Comparison of ENCODE assay signal across 15 cellular contexts in genomic region chr5:106454050-106454449, GRCh38.
DNase-seq lines count a peak whose midpoint lies in the region; ATAC-seq and TF ChIP-seq lines count a peak whose summit lies in the region.
"Had no signal": no experiment of that assay in that cellular context is flagged by ENCODE, and none has a peak within 500 bp of the region (broad histone marks: within the 10 kb centered on the region; RNA-seq: fewer than 3 reads in every experiment).

No MANE protein-coding gene starts in this region.

- ATAC-seq in foreskin keratinocyte (no peak), HG03378 (IDR thresholded peaks at IDR 0.05; ENCODE audit: unreplicated experiment) (no peak), GM18909 (IDR thresholded peaks at IDR 0.05; ENCODE audit: poor library complexity, unreplicated experiment) (no peak)
- ATAC-seq: CD8-positive, alpha-beta T cell had no signal

- no peaks in the 10 kb centered on the region for H3K4me1 Mint-ChIP-seq in progenitor cell of endocrine pancreas (ENCODE audit: low read depth)
- H3K4me1 Mint-ChIP-seq: CD14-positive monocyte had no signal

- no peaks in the 10 kb centered on the region for H3K9me3 Mint-ChIP-seq in progenitor cell of endocrine pancreas (ENCODE audit: low read depth)
- H3K9me3 Mint-ChIP-seq: CD8-positive, alpha-beta T cell had no signal

- 93% methylated on average over 1 of the region's 1 CpG for WGBS in mammary epithelial cell (ENCODE audit: low coverage, missing lambda C conversion rate)

- no peak overlapping the region for H3K9ac ChIP-seq in mammary epithelial cell (ENCODE audit: insufficient read depth, low read length)

- intact Hi-C loops in mammary epithelial cell (cut with micrococcal nuclease) (loop anchor here (10.0 kb wide), 1 partner anchor 1221 kb away; the partner anchor contains the start of gene EFNA5), breast epithelium (cut with DNase I; ENCODE audit: low total_unique reads) (no loop called here)

- H3K36me3 Mint-ChIP-seq in progenitor cell of endocrine pancreas (ENCODE audit: insufficient read depth) = no peaks in the 10 kb centered on the region
- H3K36me3 Mint-ChIP-seq: CD14-positive monocyte; CD8-positive, alpha-beta T cell had no signal

- H3K27ac Mint-ChIP-seq in progenitor cell of endocrine pancreas = no peak overlapping the region
- H3K27ac Mint-ChIP-seq: CD14-positive monocyte; CD8-positive, alpha-beta T cell; HFFc6 had no signal

- H4K20me1 ChIP-seq in mammary epithelial cell (ENCODE audit: insufficient read depth, low read length) = no peaks in the 10 kb centered on the region

- H3K4me3 Mint-ChIP-seq in progenitor cell of endocrine pancreas (ENCODE audit: low read depth) = no peak overlapping the region
- H3K4me3 Mint-ChIP-seq: CD14-positive monocyte; CD8-positive, alpha-beta T cell; HFFc6 had no signal

- no TSS peak for BruUV-seq in mammary epithelial cell (replicated peaks; lab: Mats Ljungman, UMichigan)

- CTCF ChIA-PET in mammary epithelial cell (lab: Charles Lee; ENCODE audit: low non-redundant PET) = interaction anchor here (0.6 to 1.1 kb wide), 5 partner anchors 9 to 185 kb away, joined by 3 to 6 read pairs (median 5); no protein-coding TSS in a partner anchor

- H2AFZ ChIP-seq in mammary epithelial cell (ENCODE audit: low read depth, low read length) = no peak overlapping the region

- H3K27me3 Mint-ChIP-seq in progenitor cell of endocrine pancreas = no peaks in the 10 kb centered on the region

- no peaks in the 10 kb centered on the region for H3K36me3 ChIP-seq in mammary epithelial cell (ENCODE audit: insufficient read depth, low read length)
- no peaks in the 10 kb centered on the region for H3K36me3 ChIP-seq in breast epithelium
- H3K36me3 ChIP-seq in H7 (replicated peaks; ENCODE audit: control insufficient read depth, insufficient read depth, low read length) = no peaks in the 10 kb centered on the region

- no peak for TF ChIP-seq CTCF in mammary epithelial cell (conservative IDR thresholded peaks at IDR 0.05 in 1 of 2, IDR thresholded peaks at IDR 0.05 in 1 of 2; ENCODE audit: extremely low read depth in 1 of 2, insufficient read depth in 1 of 2, low read depth in 1 of 2, low read length in 2 of 2)
- no peak for TF ChIP-seq CTCF in breast epithelium (IDR thresholded peaks at IDR 0.05)
- TF ChIP-seq CTCF in foreskin keratinocyte (conservative IDR thresholded peaks at IDR 0.05) = no peak
- TF ChIP-seq CTCF in progenitor cell of endocrine pancreas (IDR thresholded peaks at IDR 0.05; ENCODE audit: unreplicated experiment) = no peak

- peak overlapping the region; percentile 83 for H3K27ac ChIP-seq in mammary epithelial cell (ENCODE audit: insufficient read depth, low read depth, low read length)
- H3K27ac ChIP-seq in breast epithelium = no peak overlapping the region
- peak overlapping the region; percentile 95 for H3K27ac ChIP-seq in foreskin keratinocyte
- H3K27ac ChIP-seq: 22Rv1 had no signal

- H3K79me2 ChIP-seq in mammary epithelial cell (ENCODE audit: insufficient read depth, low read length) = no peaks in the 10 kb centered on the region

- in situ Hi-C loops in mammary epithelial cell (cut with MboI; ENCODE audit: low sequenced_read_pairs in 2 of 2) = no loop called here
- in situ Hi-C loops in SK-MEL-5 (cut with HindIII; ENCODE audit: low pct_unique_long_range_greater_than_20kb, low sequenced_read_pairs) = no loop called here

- no peaks in the 10 kb centered on the region for H3K9me3 ChIP-seq in mammary epithelial cell (replicated peaks; ENCODE audit: insufficient read depth, low read length)
- no peaks in the 10 kb centered on the region for H3K9me3 ChIP-seq in breast epithelium

- no peak for DNase-seq in mammary epithelial cell
- DNase-seq in breast epithelium (ENCODE audit: low spot score in 2 of 2) = no peak
- DNase-seq in SK-MEL-5 (ENCODE audit: low read depth, low spot score) = peak; percentile 42
- DNase-seq in foreskin keratinocyte = no peak
- no peak for DNase-seq in H7
- no peak for DNase-seq in progenitor cell of endocrine pancreas (ENCODE audit: low spot score, unreplicated experiment)
- DNase-seq: CD8-positive, alpha-beta T cell; COR-L47; GF-D8; GOT3; HFFc6 had no signal

- H3K4me1 ChIP-seq in mammary epithelial cell (ENCODE audit: insufficient read depth, low read length) = peaks cover 17% of the 10 kb centered on the region
- no peaks in the 10 kb centered on the region for H3K4me1 ChIP-seq in breast epithelium
- peaks cover 12% of the 10 kb centered on the region for H3K4me1 ChIP-seq in foreskin keratinocyte

- TF ChIP-seq POLR2A in breast epithelium (IDR thresholded peaks at IDR 0.05) = no peak

- H3K4me3 ChIP-seq in mammary epithelial cell (replicated peaks in 1 of 3; ENCODE audit: insufficient read depth in 1 of 3, low read depth in 2 of 3, low read length in 3 of 3) = no peak overlapping the region
- H3K4me3 ChIP-seq in breast epithelium = no peak overlapping the region
- H3K4me3 ChIP-seq in H7 (ENCODE audit: insufficient read depth, low read depth, low read length) = no peak overlapping the region

- dilution Hi-C loops in mammary epithelial cell (cut with HindIII; ENCODE audit: low sequenced_read_pairs) = no loop called here

- no peak overlapping the region for H3K4me2 ChIP-seq in mammary epithelial cell (ENCODE audit: insufficient read depth, low read depth, low read length)

- H3K27me3 ChIP-seq in mammary epithelial cell (ENCODE audit: insufficient read depth, low read length) (no peaks in the 10 kb centered on the region), breast epithelium (no peaks in the 10 kb centered on the region), foreskin keratinocyte (no peaks in the 10 kb centered on the region), H7 (ENCODE audit: control insufficient read depth, insufficient read depth, low read length) (no peaks in the 10 kb centered on the region)

Comparison
In these comparisons a context has a peak if more than half of its experiments do, and no peak if none do; other contexts are left out.
1. H3K27ac ChIP-seq: peak in mammary epithelial cell (single experiment) and foreskin keratinocyte (single experiment); none in breast epithelium (0 of 2).